ENCODE assay signal across 1 cellular context in the genomic region with DNA sequence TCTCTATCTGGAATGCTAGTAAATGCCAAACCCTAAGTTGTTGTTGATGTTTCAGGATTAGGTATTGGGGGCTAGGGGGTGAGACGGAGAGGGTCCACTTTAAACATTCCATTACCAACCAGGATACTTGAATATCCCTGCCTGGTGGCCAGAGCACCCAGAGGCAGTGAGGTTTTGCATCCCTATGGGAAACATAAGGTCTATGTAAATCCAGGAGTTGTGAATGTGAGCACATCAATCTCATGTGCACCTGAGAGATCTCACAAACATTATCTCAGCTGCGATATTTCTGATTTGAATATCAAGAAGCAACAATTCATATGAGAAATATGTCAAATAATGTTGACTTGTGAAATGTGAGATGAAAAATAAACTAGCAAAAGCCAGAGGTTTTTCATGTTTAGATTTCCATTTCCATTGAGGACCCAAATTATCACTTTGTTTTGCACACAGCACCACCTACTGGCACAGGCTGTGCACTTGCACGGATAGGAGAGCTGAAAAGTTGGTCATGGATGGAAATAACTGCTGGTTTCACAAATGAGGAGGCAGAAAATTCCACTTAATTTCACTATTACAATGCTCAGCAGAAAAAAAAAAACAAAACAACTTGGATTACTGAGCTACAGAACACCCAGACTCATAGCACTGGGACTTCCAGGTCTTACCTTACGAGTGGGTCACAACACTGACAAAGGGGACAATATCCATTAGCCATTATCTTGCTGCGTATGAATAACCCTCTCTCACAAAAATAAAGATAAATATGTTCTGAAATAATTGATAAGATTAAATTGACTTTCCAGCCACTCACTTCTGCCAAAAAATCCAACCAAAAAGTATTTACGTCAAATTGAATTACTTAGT.
TF ChIP-seq lines count a peak whose summit lies in the region.

No MANE protein-coding gene starts in this region.

TF ChIP-seq in GM12878, 131 proteins besides CTCF, POLR2A, EP300 and RAD21 (continued from another document):
- TF ChIP-seq, protein P1, sequence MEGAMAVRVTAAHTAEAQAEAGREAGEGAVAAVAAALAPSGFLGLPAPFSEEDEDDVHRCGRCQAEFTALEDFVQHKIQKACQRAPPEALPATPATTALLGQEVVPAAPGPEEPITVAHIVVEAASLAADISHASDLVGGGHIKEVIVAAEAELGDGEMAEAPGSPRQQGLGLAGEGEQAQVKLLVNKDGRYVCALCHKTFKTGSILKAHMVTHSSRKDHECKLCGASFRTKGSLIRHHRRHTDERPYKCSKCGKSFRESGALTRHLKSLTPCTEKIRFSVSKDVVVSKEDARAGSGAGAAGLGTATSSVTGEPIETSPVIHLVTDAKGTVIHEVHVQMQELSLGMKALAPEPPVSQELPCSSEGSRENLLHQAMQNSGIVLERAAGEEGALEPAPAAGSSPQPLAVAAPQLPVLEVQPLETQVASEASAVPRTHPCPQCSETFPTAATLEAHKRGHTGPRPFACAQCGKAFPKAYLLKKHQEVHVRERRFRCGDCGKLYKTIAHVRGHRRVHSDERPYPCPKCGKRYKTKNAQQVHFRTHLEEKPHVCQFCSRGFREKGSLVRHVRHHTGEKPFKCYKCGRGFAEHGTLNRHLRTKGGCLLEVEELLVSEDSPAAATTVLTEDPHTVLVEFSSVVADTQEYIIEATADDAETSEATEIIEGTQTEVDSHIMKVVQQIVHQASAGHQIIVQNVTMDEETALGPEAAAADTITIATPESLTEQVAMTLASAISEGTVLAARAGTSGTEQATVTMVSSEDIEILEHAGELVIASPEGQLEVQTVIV (IDR thresholded peaks at IDR 0.05; ENCODE audit: borderline replicate concordance, partially characterized antibody) = no peak
